20 cellular contexts compared by ENCODE assay signal in the genomic region with DNA sequence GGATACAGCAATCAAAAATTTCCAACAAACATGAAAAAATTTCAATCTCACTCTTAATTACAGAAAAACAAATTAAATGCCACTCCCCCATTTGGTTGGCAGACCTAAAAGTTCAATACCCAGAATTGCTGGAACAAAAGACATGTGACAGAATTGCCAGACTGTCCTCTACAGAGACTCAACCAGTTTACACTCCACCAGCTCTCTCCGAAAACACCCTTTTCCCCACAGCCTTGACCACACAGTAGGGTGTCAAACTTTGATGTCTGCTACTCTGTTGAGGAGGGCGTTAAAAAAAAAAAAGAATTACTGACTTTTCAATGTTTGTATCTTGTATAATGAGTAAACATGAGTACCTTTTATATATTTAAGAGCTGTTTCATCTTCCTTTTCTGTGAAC. TPM values are rescaled to one million over a fixed set of nuclear protein-coding genes. Genes with fewer than 3 reads are reported as not detected.
DNase-seq lines count a peak whose midpoint lies in the region; ATAC-seq, FAIRE-seq and TF ChIP-seq lines count a peak whose summit lies in the region.
"Had no signal": no experiment of that assay in that cellular context is flagged by ENCODE, and none has a peak within 500 bp of the region (broad histone marks: within the 10 kb centered on the region; RNA-seq: fewer than 3 reads in every experiment).

No MANE protein-coding gene starts in this region.

- FAIRE-seq in GM12878 (lab: Jason Lieb, UNC) = no peak
- FAIRE-seq: RCC 7860 had no signal

- ATAC-seq in activated CD8-positive, alpha-beta T cell treated with anti-CD3 and anti-CD28 coated beads, Interleukin-2, amount 10 ng/mL, durations not matched to agents 7 days and 5 days = peak; percentile 53
- no peak for ATAC-seq in activated CD8-positive, alpha-beta T cell treated with anti-CD3 and anti-CD28 coated beads for 36 hours
- ATAC-seq in GM12878 = no peak
- peak; percentile 89 to 91 for ATAC-seq in natural killer cell treated with Interleukin-12 subunit alpha and Interleukin-12 subunit beta and Interleukin-15 and Interleukin-18, amount 100 ng/mL, for 72 hours
- ATAC-seq: SK-N-SH treated with all-trans-retinoic acid at 6 μM for 48 hours had no signal

- TF ChIP-seq EP300 in GM12878 (IDR thresholded peaks at IDR 0.05; ENCODE audit: borderline replicate concordance in 1 of 2, control insufficient read depth in 1 of 2, low read depth in 2 of 2, low read length in 2 of 2) (no peak), tibial nerve (IDR thresholded peaks at IDR 0.05) (no peak)

- H3K9ac ChIP-seq in GM12878 (ENCODE audit: control insufficient read depth, insufficient read depth, low read length) = no peak overlapping the region

- TF ChIP-seq CTCF in activated CD8-positive, alpha-beta T cell treated with anti-CD3 and anti-CD28 coated beads for 36 hours (IDR thresholded peaks at IDR 0.05) = no peak
- TF ChIP-seq CTCF in GM12878 (IDR thresholded peaks at IDR 0.05 in 2 of 3, conservative IDR thresholded peaks at IDR 0.05 in 1 of 3; ENCODE audit: control insufficient read depth in 2 of 3, extremely low read depth in 1 of 3, insufficient read depth in 1 of 3, low read depth in 3 of 3, low read length in 3 of 3) (no peak), tibial nerve (IDR thresholded peaks at IDR 0.05) (no peak)

- H3K36me3 ChIP-seq in CD8-positive, alpha-beta memory T cell (ENCODE audit: insufficient read depth, low read length) = peaks cover 15% of the 10 kb centered on the region
- H3K36me3 ChIP-seq in GM12878 (ENCODE audit: control insufficient read depth in 2 of 2, insufficient read depth in 2 of 2, low read length in 1 of 2) (peaks cover 2 to 16% of the 10 kb centered on the region in 2 experiments; a peak in 3 of 4 replicates), tibial nerve (peaks cover 0 to 64% (median 0%) of the 10 kb centered on the region in 3 donors)

- no peak overlapping the region for H2AFZ ChIP-seq in GM12878 (ENCODE audit: control insufficient read depth, low read depth, low read length)

- TSS peak; percentile 33 for BruUV-seq in GM12878 (replicated peaks; lab: Mats Ljungman, UMichigan)

- no peaks in the 10 kb centered on the region for H3K27me3 ChIP-seq in CD8-positive, alpha-beta memory T cell (ENCODE audit: insufficient read depth, low read length, poor library complexity, severe bottlenecking)
- H3K27me3 ChIP-seq in GM12878 (replicated peaks in 1 of 2; ENCODE audit: control insufficient read depth in 2 of 2, insufficient read depth in 2 of 2, low read length in 1 of 2) (no peaks in the 10 kb centered on the region), tibial nerve (no peaks in the 10 kb centered on the region)

- CTCF ChIA-PET in activated CD8-positive, alpha-beta T cell treated with anti-CD3 and anti-CD28 coated beads, Interleukin-2, amount 10 ng/mL, durations not matched to agents 7 days and 5 days (lab: Charles Lee) = interaction anchor here (0.8 to 1.8 kb wide), 3 partner anchors 9 to 172 kb away, joined by 3 to 6 read pairs (median 5); a partner anchor contains a TSS
- CTCF ChIA-PET in activated CD8-positive, alpha-beta T cell treated with anti-CD3 and anti-CD28 coated beads for 36 hours (lab: Charles Lee) = interaction anchor here (0.8 to 1.3 kb wide), 4 partner anchors 8 to 172 kb away, joined by 3 to 6 read pairs (median 4); a partner anchor contains a TSS
- CTCF ChIA-PET in CD8-positive, alpha-beta memory T cell (lab: Charles Lee) = interaction anchor here (1.4 kb wide), 1 partner anchor 8 kb away, joined by 3 read pairs; no protein-coding TSS in a partner anchor
- CTCF ChIA-PET in GM12878 (lab: Yijun Ruan, JAX) = interaction anchor here (0.7 to 1.1 kb wide), 3 partner anchors 15 to 67 kb away, joined by 3 to 4 read pairs (median 3); no protein-coding TSS in a partner anchor

- intact Hi-C loops in activated CD8-positive, alpha-beta T cell treated with anti-CD3 and anti-CD28 coated beads for 36 hours (cut with micrococcal nuclease) = no loop called here
- intact Hi-C loops in GM12878 (cut with micrococcal nuclease; ENCODE audit: unreplicated experiment) = no loop called here

- RAD21 ChIA-PET in GM12878 (lab: Charles Lee; ENCODE audit: unreplicated experiment) = interaction anchor here (1.3 kb wide), 1 partner anchor 67 kb away, joined by 4 read pairs; no protein-coding TSS in a partner anchor

- TF ChIP-seq POLR2A in GM12878 (IDR thresholded peaks at IDR 0.05; ENCODE audit: low read depth, low read length) = no peak
- TF ChIP-seq POLR2A in tibial nerve (IDR thresholded peaks at IDR 0.05) = no peak

- no peak for TF ChIP-seq RAD21 in GM12878 (IDR thresholded peaks at IDR 0.05; ENCODE audit: insufficient read depth, low read depth, low read length)

- no peaks in the 10 kb centered on the region for H3K79me2 ChIP-seq in GM12878 (ENCODE audit: control insufficient read depth, insufficient read depth, low read length)

- POLR2A ChIA-PET in activated CD8-positive, alpha-beta T cell treated with anti-CD3 and anti-CD28 coated beads, Interleukin-2, amount 10 ng/mL, durations not matched to agents 7 days and 5 days (lab: Charles Lee) = no interaction called here
- POLR2A ChIA-PET in activated CD8-positive, alpha-beta T cell treated with anti-CD3 and anti-CD28 coated beads for 36 hours (lab: Charles Lee) = interaction anchor here (0.6 kb wide), 1 partner anchor 80 kb away, joined by 3 read pairs; no protein-coding TSS in a partner anchor
- POLR2A ChIA-PET in CD8-positive, alpha-beta memory T cell (lab: Charles Lee) = interaction anchor here (1.1 kb wide), 1 partner anchor 13 kb away, joined by 6 read pairs; no protein-coding TSS in a partner anchor
- POLR2A ChIA-PET in GM12878 (lab: Charles Lee) = interaction anchor here (1.0 kb wide), 1 partner anchor 17 kb away, joined by 4 read pairs; no protein-coding TSS in a partner anchor

- H3K4me1 ChIP-seq in CD8-positive, alpha-beta memory T cell (ENCODE audit: insufficient read depth, low read length) = peaks cover 8% of the 10 kb centered on the region
- H3K4me1 ChIP-seq in GM12878 (ENCODE audit: control insufficient read depth, insufficient read depth, low read length) (no peaks in the 10 kb centered on the region), tibial nerve (peaks cover 0 to 13% (median 4%) of the 10 kb centered on the region in 4 donors)

- no peaks in the 10 kb centered on the region for H3K9me3 Mint-ChIP-seq in activated CD8-positive, alpha-beta T cell treated with anti-CD3 and anti-CD28 coated beads, Interleukin-2, amount 10 ng/mL, durations not matched to agents 7 days and 5 days (ENCODE audit: insufficient read depth)
- no peaks in the 10 kb centered on the region for H3K9me3 Mint-ChIP-seq in activated CD8-positive, alpha-beta T cell treated with anti-CD3 and anti-CD28 coated beads for 36 hours
- no peaks in the 10 kb centered on the region for H3K9me3 Mint-ChIP-seq in CD8-positive, alpha-beta memory T cell
- H3K9me3 Mint-ChIP-seq in natural killer cell treated with Interleukin-12 subunit alpha and Interleukin-12 subunit beta and Interleukin-15 and Interleukin-18, amount 100 ng/mL, for 72 hours = no peaks in the 10 kb centered on the region

- H3K27ac ChIP-seq in CD8-positive, alpha-beta memory T cell (ENCODE audit: low read depth, low read length) = no peak overlapping the region
- H3K27ac ChIP-seq in GM12878 (ENCODE audit: control insufficient read depth, insufficient read depth) (no peak overlapping the region), tibial nerve (no peak overlapping the region)
- H3K27ac ChIP-seq: 22Rv1, C4-2B had no signal

- H3K4me1 Mint-ChIP-seq in activated CD8-positive, alpha-beta T cell treated with anti-CD3 and anti-CD28 coated beads, Interleukin-2, amount 10 ng/mL, durations not matched to agents 7 days and 5 days (ENCODE audit: low read depth) = peaks cover 12% of the 10 kb centered on the region
- H3K4me1 Mint-ChIP-seq in activated CD8-positive, alpha-beta T cell treated with anti-CD3 and anti-CD28 coated beads for 36 hours (ENCODE audit: low read depth) = peaks cover 13% of the 10 kb centered on the region
- H3K4me1 Mint-ChIP-seq in CD8-positive, alpha-beta memory T cell = peaks cover 28 to 47% (median 34%) of the 10 kb centered on the region in 3 donors
- peaks cover 43 to 49% of the 10 kb centered on the region in 2 donors for H3K4me1 Mint-ChIP-seq in natural killer cell treated with Interleukin-12 subunit alpha and Interleukin-12 subunit beta and Interleukin-15 and Interleukin-18, amount 100 ng/mL, for 72 hours (ENCODE audit: low read depth in 2 of 2)

- H3K9me3 ChIP-seq in CD8-positive, alpha-beta memory T cell (ENCODE audit: low read length) = no peaks in the 10 kb centered on the region
- H3K9me3 ChIP-seq in GM12878 (replicated peaks; ENCODE audit: control insufficient read depth, insufficient read depth, low read length) (no peaks in the 10 kb centered on the region), tibial nerve (no peaks in the 10 kb centered on the region)

- H3K4me3 Mint-ChIP-seq in activated CD8-positive, alpha-beta T cell treated with anti-CD3 and anti-CD28 coated beads, Interleukin-2, amount 10 ng/mL, durations not matched to agents 7 days and 5 days = no peak overlapping the region
- no peak overlapping the region for H3K4me3 Mint-ChIP-seq in activated CD8-positive, alpha-beta T cell treated with anti-CD3 and anti-CD28 coated beads for 36 hours
- H3K4me3 Mint-ChIP-seq in CD8-positive, alpha-beta memory T cell = peak overlapping the region in 5 of 7 donors; percentile 35 to 43 (median 38)
- peak overlapping the region; percentile 79 for H3K4me3 Mint-ChIP-seq in natural killer cell treated with Interleukin-12 subunit alpha and Interleukin-12 subunit beta and Interleukin-15 and Interleukin-18, amount 100 ng/mL, for 72 hours

- DNase-seq in activated CD8-positive, alpha-beta T cell treated with anti-CD3 and anti-CD28 coated beads, Interleukin-2, amount 10 ng/mL, durations not matched to agents 7 days and 5 days = no peak
- no peak for DNase-seq in activated CD8-positive, alpha-beta T cell treated with anti-CD3 and anti-CD28 coated beads for 36 hours
- DNase-seq in CD8-positive, alpha-beta memory T cell = peak in 1 of 5 donors; percentile 34
- DNase-seq in GM12878 (ENCODE audit: low read depth, low spot score) (no peak), NCI-H526 (lab: John Stamatoyannopoulos, UW) (no peak), tibial nerve (ENCODE audit: low spot score in 2 of 2) (no peak), AML-193 (lab: John Stamatoyannopoulos, UW) (no peak)
- peak; percentile 74 for DNase-seq in natural killer cell treated with Interleukin-12 subunit alpha and Interleukin-12 subunit beta and Interleukin-15 and Interleukin-18, amount 100 ng/mL, for 72 hours (ENCODE audit: low spot score)
- DNase-seq: DND-41, GDM1, H7, Kasumi-1, NCI-H187 treated with DMSO at 0.1 percent for 48 hours, NCI-H446, NCI-H82, SHP77 had no signal

- H4K20me1 ChIP-seq in GM12878 (ENCODE audit: control insufficient read depth, insufficient read depth) = no peaks in the 10 kb centered on the region

- in situ Hi-C loops in GM12878 (cut with MboI) = no loop called here

- SMC1A ChIA-PET in GM12878 (lab: Charles Lee; ENCODE audit: uncharacterized antibody, unreplicated experiment) = interaction anchor here (0.7 to 2.0 kb wide), 13 partner anchors 8 to 162 kb away, joined by 3 to 9 read pairs (median 4); no protein-coding TSS in a partner anchor

- no peak overlapping the region for H3K27ac Mint-ChIP-seq in activated CD8-positive, alpha-beta T cell treated with anti-CD3 and anti-CD28 coated beads, Interleukin-2, amount 10 ng/mL, durations not matched to agents 7 days and 5 days
- H3K27ac Mint-ChIP-seq in activated CD8-positive, alpha-beta T cell treated with anti-CD3 and anti-CD28 coated beads for 36 hours = no peak overlapping the region
- peak overlapping the region; percentile 29 to 87 (median 72) for H3K27ac Mint-ChIP-seq in CD8-positive, alpha-beta memory T cell
- H3K27ac Mint-ChIP-seq in natural killer cell treated with Interleukin-12 subunit alpha and Interleukin-12 subunit beta and Interleukin-15 and Interleukin-18, amount 100 ng/mL, for 72 hours = peak overlapping the region; percentile 70 to 86

- 93% methylated on average over 2 of the region's 2 CpGs for WGBS in GM12878 (ENCODE audit: insufficient coverage, insufficient replicate concordance, low lambda C conversion rate, missing lambda C conversion rate)
- WGBS in tibial nerve, 2 donors = 93 to 97% methylated on average over 2 of the region's 2 CpGs

- no peak overlapping the region for H3K4me2 ChIP-seq in GM12878 (ENCODE audit: control insufficient read depth, insufficient read depth)

- H3K27me3 Mint-ChIP-seq in activated CD8-positive, alpha-beta T cell treated with anti-CD3 and anti-CD28 coated beads, Interleukin-2, amount 10 ng/mL, durations not matched to agents 7 days and 5 days (ENCODE audit: low read depth) = no peaks in the 10 kb centered on the region
- H3K27me3 Mint-ChIP-seq in activated CD8-positive, alpha-beta T cell treated with anti-CD3 and anti-CD28 coated beads for 36 hours = no peaks in the 10 kb centered on the region
- no peaks in the 10 kb centered on the region for H3K27me3 Mint-ChIP-seq in CD8-positive, alpha-beta memory T cell
- no peaks in the 10 kb centered on the region for H3K27me3 Mint-ChIP-seq in natural killer cell treated with Interleukin-12 subunit alpha and Interleukin-12 subunit beta and Interleukin-15 and Interleukin-18, amount 100 ng/mL, for 72 hours

- H3K4me3 ChIP-seq in CD8-positive, alpha-beta memory T cell (ENCODE audit: low read length) = no peak overlapping the region
- H3K4me3 ChIP-seq in GM12878 (no peak overlapping the region), tibial nerve (no peak overlapping the region)

- peaks cover 51% of the 10 kb centered on the region for H3K36me3 Mint-ChIP-seq in activated CD8-positive, alpha-beta T cell treated with anti-CD3 and anti-CD28 coated beads, Interleukin-2, amount 10 ng/mL, durations not matched to agents 7 days and 5 days (ENCODE audit: low read depth)
- peaks cover 24% of the 10 kb centered on the region for H3K36me3 Mint-ChIP-seq in activated CD8-positive, alpha-beta T cell treated with anti-CD3 and anti-CD28 coated beads for 36 hours (ENCODE audit: low read depth)
- H3K36me3 Mint-ChIP-seq in CD8-positive, alpha-beta memory T cell = peaks cover 0 to 58% (median 7%) of the 10 kb centered on the region in 3 donors
- H3K36me3 Mint-ChIP-seq in natural killer cell treated with Interleukin-12 subunit alpha and Interleukin-12 subunit beta and Interleukin-15 and Interleukin-18, amount 100 ng/mL, for 72 hours = peaks cover 30% of the 10 kb centered on the region

RNA-seq across cellular contexts. Expression of a gene that starts 44.7 kb away (rescaled TPM):
- total RNA-seq in activated CD8-positive, alpha-beta T cell treated with anti-CD3 and anti-CD28 coated beads, Interleukin-2, amount 10 ng/mL, durations not matched to agents 7 days and 5 days = 1 to 10 TPM; 6.3 to 8.8 TPM
- 1 to 10 TPM in 1 of 2 experiments, under 1 TPM in 1; 0.99 to 1.2 TPM for total RNA-seq in activated CD8-positive, alpha-beta T cell treated with anti-CD3 and anti-CD28 coated beads for 36 hours
- total RNA-seq in CD8-positive, alpha-beta memory T cell = 1 to 10 TPM; 2.4 to 2.6 TPM
- polyA plus RNA-seq in CD8-positive, alpha-beta memory T cell = 27.0 TPM
- total RNA-seq in GM12878 (2013; cell fraction: nucleolus; rRNA removed) = 3.8 and 4.0 TPM in 2 replicates
- total RNA-seq in GM12878 (2014; rRNA removed) (0.98 and 5.0 TPM in 2 replicates), GM12878 (2014; rRNA removed; fragmentation: Illumina TruSeq; extraction: Trizol) (0.67 and 0.83 TPM in 2 replicates), GM12878 (2021) (1.4 and 1.9 TPM in 2 replicates), tibial nerve (10 to 100 TPM in 3 of 4 donors, 1 to 10 TPM in 1; 6.3 to 43.1 (median 16.5) TPM)
- polyA plus RNA-seq in GM12878 (2011; ENCODE audit: low read depth) = 1.2 TPM
- polyA plus RNA-seq in GM12878 (2011; rRNA removed) (2.5 and 2.7 TPM in 2 replicates), GM12878 (2014; fragmentation: Illumina TruSeq; extraction: Trizol) (0.69 and 0.82 TPM in 2 replicates), GM12878 (2014; fragmentation: Nextera tagmentation; extraction: Ambion mirVana) (under 1 TPM; 0.13 to 0.21 TPM), GM12878 (2014; rRNA removed) (1.2 and 1.4 TPM in 2 replicates), GM12878 (2016; fragmentation: Nextera tagmentation; extraction: Ambion mirVana) (1 to 10 TPM; 1.7 to 2.4 TPM)
- 1.4 and 1.5 TPM in 2 replicates for polyA plus RNA-seq in GM12878 (2011; cell fraction: cytosol; rRNA removed)
- polyA plus RNA-seq in GM12878 (2011; cell fraction: nucleus; rRNA removed) = 1.3 and 1.7 TPM in 2 replicates
- polyA plus RNA-seq in GM12878 (2012) = 1.9 and 2.0 TPM in 2 replicates
- polyA minus RNA-seq in GM12878 (2011; rRNA and poly(A)+ RNA removed) = 2.0 and 2.1 TPM in 2 replicates
- polyA minus RNA-seq in GM12878 (2011; cell fraction: cytosol; rRNA and poly(A)+ RNA removed) = 0.52 and 0.94 TPM in 2 replicates
- 0.67 and 1.1 TPM in 2 replicates for polyA minus RNA-seq in GM12878 (2011; cell fraction: nucleus; rRNA and poly(A)+ RNA removed)
- 10 to 100 TPM; 14.2 to 19.0 TPM for total RNA-seq in natural killer cell treated with Interleukin-12 subunit alpha and Interleukin-12 subunit beta and Interleukin-15 and Interleukin-18, amount 100 ng/mL, for 72 hours

Comparison
In these comparisons a context has a peak if more than half of its experiments do, and no peak if none do; other contexts are left out.
1. ATAC-seq: peak in activated CD8-positive, alpha-beta T cell treated with anti-CD3 and anti-CD28 coated beads, Interleukin-2, amount 10 ng/mL, durations not matched to agents 7 days and 5 days (single experiment) and natural killer cell treated with Interleukin-12 subunit alpha and Interleukin-12 subunit beta and Interleukin-15 and Interleukin-18, amount 100 ng/mL, for 72 hours (2 of 2); none in activated CD8-positive, alpha-beta T cell treated with anti-CD3 and anti-CD28 coated beads for 36 hours (single experiment) and GM12878 (single experiment).
2. H3K27ac Mint-ChIP-seq: peak in CD8-positive, alpha-beta memory T cell (8 of 8) and natural killer cell treated with Interleukin-12 subunit alpha and Interleukin-12 subunit beta and Interleukin-15 and Interleukin-18, amount 100 ng/mL, for 72 hours (2 of 2); none in activated CD8-positive, alpha-beta T cell treated with anti-CD3 and anti-CD28 coated beads, Interleukin-2, amount 10 ng/mL, durations not matched to agents 7 days and 5 days (single experiment) and activated CD8-positive, alpha-beta T cell treated with anti-CD3 and anti-CD28 coated beads for 36 hours (single experiment).
3. H3K4me3 Mint-ChIP-seq: peak in CD8-positive, alpha-beta memory T cell (5 of 7) and natural killer cell treated with Interleukin-12 subunit alpha and Interleukin-12 subunit beta and Interleukin-15 and Interleukin-18, amount 100 ng/mL, for 72 hours (single experiment); none in activated CD8-positive, alpha-beta T cell treated with anti-CD3 and anti-CD28 coated beads, Interleukin-2, amount 10 ng/mL, durations not matched to agents 7 days and 5 days (single experiment) and activated CD8-positive, alpha-beta T cell treated with anti-CD3 and anti-CD28 coated beads for 36 hours (single experiment).